Comparison of ENCODE assay signal across 15 cellular contexts in genomic region chr20:64030371-64031134, GRCh38. TPM values are rescaled to one million over a fixed set of nuclear protein-coding genes. Genes with fewer than 3 reads are reported as not detected.
"Had no signal": no experiment of that assay in that cellular context is flagged by ENCODE, and none has a peak within 500 bp of the region (broad histone marks: within the 10 kb centered on the region; RNA-seq: fewer than 3 reads in every experiment).

No MANE protein-coding gene starts in this region.

- H3K27me3 ChIP-seq: sigmoid colon, testis had no signal

- H3K9me2 ChIP-seq: SK-N-SH had no signal

- DNase-seq: activated CD4-positive, alpha-beta T cell treated with anti-CD3 and anti-CD28 coated beads, Interleukin-2, amount 50 U/mL, for 4 hours; activated CD8-positive, alpha-beta memory T cell treated with anti-CD3 and anti-CD28 coated beads, Interleukin-2, amount 50 U/mL, for 4 hours; activated naive CD4-positive, alpha-beta T cell treated with Interleukin-2 at 50 U/mL for 16 hours; caudate nucleus; effector memory CD8-positive, alpha-beta T cell; erythroblast; immature natural killer cell; lower lobe of right lung; psoas muscle; sigmoid colon; SK-N-SH; stimulated activated CD4-positive, alpha-beta T cell treated with anti-CD3 and anti-CD28 coated beads, Interleukin-12 subunit alpha, Interleukin-12 subunit beta, amount 100 ng/mL, for 4 hours; testis had no signal

- H3K4me3 ChIP-seq: lower lobe of right lung, psoas muscle, sigmoid colon, testis had no signal

- H3K4me2 ChIP-seq: SK-N-SH had no signal

- H3K9me3 ChIP-seq: lower lobe of right lung, psoas muscle, sigmoid colon, SK-N-SH, testis had no signal

- ATAC-seq: effector memory CD8-positive, alpha-beta T cell; lower lobe of right lung; natural killer cell treated with Interleukin-12 subunit alpha and Interleukin-12 subunit beta and Interleukin-15 and Interleukin-18, amount 100 ng/mL, for 72 hours; psoas muscle had no signal

- H3K27ac ChIP-seq: lower lobe of right lung, psoas muscle, sigmoid colon, testis had no signal

- H3K4me1 ChIP-seq: lower lobe of right lung, psoas muscle had no signal

RNA-seq across cellular contexts. Expression of gene C20orf204, which starts 5.4 kb away (rescaled TPM):
- polyA plus RNA-seq: immature natural killer cell had no signal

RNA-seq across cellular contexts. Expression of gene SOX18, which starts 18.9 kb away (rescaled TPM):
- total RNA-seq: mononuclear cell; natural killer cell treated with Interleukin-12 subunit alpha and Interleukin-12 subunit beta and Interleukin-15 and Interleukin-18, amount 100 ng/mL, for 72 hours had no signal
- polyA plus RNA-seq: immature natural killer cell, SK-N-SH had no signal
